17 cellular contexts compared by ENCODE assay signal in the genomic region with DNA sequence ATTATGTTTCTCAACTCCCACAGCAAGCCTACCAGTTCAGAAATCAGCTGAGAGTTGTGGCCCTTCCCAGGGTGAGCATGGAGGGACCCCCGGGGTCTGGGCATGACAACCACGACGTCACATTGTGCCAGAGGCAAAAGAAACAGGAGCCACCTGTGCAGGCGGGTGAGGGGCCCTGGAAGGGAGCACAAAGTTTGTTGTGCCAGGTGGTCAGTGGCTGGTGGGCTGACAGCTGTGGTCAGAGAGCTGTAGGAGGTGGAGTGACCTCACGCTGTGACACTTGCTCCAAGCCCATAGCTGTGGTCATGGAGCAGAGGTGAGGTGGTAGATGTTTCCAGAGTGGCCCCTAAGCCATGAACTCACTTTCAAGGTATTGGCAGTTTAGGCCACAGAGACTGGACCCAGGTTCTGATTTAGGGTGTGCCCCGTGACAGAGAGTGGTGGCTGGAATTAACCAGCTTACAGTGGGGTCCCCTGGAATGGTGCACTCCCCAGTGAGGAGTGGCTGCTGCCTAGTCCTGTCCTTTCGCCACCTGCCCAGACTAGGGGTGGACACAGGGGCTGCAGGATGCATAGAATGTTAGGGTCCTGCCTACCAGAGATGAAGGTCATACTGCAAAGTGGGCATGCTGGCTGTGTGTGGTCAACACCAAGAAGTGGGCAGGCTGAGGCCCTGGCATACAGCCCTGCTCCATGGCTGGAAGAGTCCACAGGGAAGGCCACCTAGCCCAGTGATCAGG.
DNase-seq lines count a peak whose midpoint lies in the region; ATAC-seq, FAIRE-seq and TF ChIP-seq lines count a peak whose summit lies in the region.
"Had no signal": no experiment of that assay in that cellular context is flagged by ENCODE, and none has a peak within 500 bp of the region (broad histone marks: within the 10 kb centered on the region; RNA-seq: fewer than 3 reads in every experiment).

No MANE protein-coding gene starts in this region.

- H2BK5ac ChIP-seq in neuronal stem cell (ENCODE audit: low read length) = no peak overlapping the region

- H2BK15ac ChIP-seq in neuronal stem cell (ENCODE audit: low read length) = no peak overlapping the region

- H2BK12ac ChIP-seq in neuronal stem cell (ENCODE audit: low read length) = no peak overlapping the region

- H3K27me3 ChIP-seq in bronchial epithelial cell (ENCODE audit: control insufficient read depth, insufficient read depth, low read length) (peaks cover 19% of the 10 kb centered on the region), neuronal stem cell (ENCODE audit: control insufficient read depth in 3 of 3, insufficient read depth in 3 of 3, low read depth in 1 of 3, low read length in 3 of 3) (no peaks in the 10 kb centered on the region), ascending aorta (no peaks in the 10 kb centered on the region)
- H3K27me3 ChIP-seq: BE2C had no signal

- no peak overlapping the region for H2BK120ac ChIP-seq in neuronal stem cell (ENCODE audit: low read depth, low read length)

- H3K9me3 ChIP-seq in neuronal stem cell (replicated peaks in 1 of 2; ENCODE audit: control insufficient read depth in 2 of 2, insufficient read depth in 1 of 2, low read depth in 1 of 2, low read length in 2 of 2) (no peaks in the 10 kb centered on the region), ascending aorta (no peaks in the 10 kb centered on the region)
- H3K9me3 ChIP-seq: BE2C had no signal

- no peak overlapping the region for H4K91ac ChIP-seq in neuronal stem cell (ENCODE audit: low read depth, low read length, poor library complexity)

- H3K4me1 ChIP-seq in neuronal stem cell (ENCODE audit: control insufficient read depth in 2 of 2, insufficient read depth in 1 of 2, low read depth in 1 of 2, low read length in 2 of 2) (peaks cover 39 to 51% of the 10 kb centered on the region in 2 donors), ascending aorta (peaks cover 4 to 29% of the 10 kb centered on the region in 2 donors)
- H3K4me1 ChIP-seq: BE2C had no signal

- H3K9ac ChIP-seq in neuronal stem cell (ENCODE audit: low read depth, low read length, poor library complexity) = no peak overlapping the region
- H3K9ac ChIP-seq: GM23248 had no signal

- H3K27ac Mint-ChIP-seq in stimulated activated memory B cell treated with anti-CD40 and anti-IgM and Interleukin-4, amounts not matched to agents 10 μg/mL and 1 μg/mL and 100 μg/mL, for 72 hours = no peak overlapping the region
- H3K27ac Mint-ChIP-seq: CD4-positive, alpha-beta memory T cell had no signal

- ATAC-seq in stimulated activated memory B cell treated with anti-CD40 and anti-IgM and Interleukin-4, amounts not matched to agents 10 μg/mL and 1 μg/mL and 100 μg/mL, for 72 hours = peak; percentile 5
- ATAC-seq: GM12878, HCT116 had no signal

- H3K23ac ChIP-seq in neuronal stem cell (ENCODE audit: low read depth, low read length, poor library complexity) = peak overlapping the region; percentile 16

- no peaks in the 10 kb centered on the region for H3K9me3 Mint-ChIP-seq in stimulated activated memory B cell treated with anti-CD40 and anti-IgM and Interleukin-4, amounts not matched to agents 10 μg/mL and 1 μg/mL and 100 μg/mL, for 72 hours
- H3K9me3 Mint-ChIP-seq: CD4-positive, alpha-beta memory T cell had no signal

- H3K27me3 Mint-ChIP-seq in stimulated activated memory B cell treated with anti-CD40 and anti-IgM and Interleukin-4, amounts not matched to agents 10 μg/mL and 1 μg/mL and 100 μg/mL, for 72 hours = peaks cover 20% of the 10 kb centered on the region

- H3K36me3 ChIP-seq in bronchial epithelial cell (ENCODE audit: control insufficient read depth, insufficient read depth, low read length) (no peaks in the 10 kb centered on the region), neuronal stem cell (replicated peaks in 1 of 2; ENCODE audit: control insufficient read depth in 2 of 2, insufficient read depth in 2 of 2, low read length in 2 of 2) (peaks cover 0 to 10% of the 10 kb centered on the region in 2 donors), ascending aorta (no peaks in the 10 kb centered on the region)
- H3K36me3 ChIP-seq: BE2C had no signal

- H3K79me1 ChIP-seq in neuronal stem cell (ENCODE audit: low read depth, low read length) = peaks cover 26% of the 10 kb centered on the region

- no peak overlapping the region for H3K4me3 Mint-ChIP-seq in stimulated activated memory B cell treated with anti-CD40 and anti-IgM and Interleukin-4, amounts not matched to agents 10 μg/mL and 1 μg/mL and 100 μg/mL, for 72 hours
- H3K4me3 Mint-ChIP-seq: CD4-positive, alpha-beta memory T cell had no signal

- H3K27ac ChIP-seq in neuronal stem cell (replicated peaks; ENCODE audit: low read length) (no peak overlapping the region), ascending aorta (no peak overlapping the region)
- H3K27ac ChIP-seq: C4-2B, GM23248 had no signal

- H2AFZ ChIP-seq in neuronal stem cell (ENCODE audit: low read length) = no peak overlapping the region
- H2AFZ ChIP-seq: GM23248 had no signal

- intact Hi-C loops in ascending aorta (cut with DNase I) = no loop called here

- no CpG with 5 or more reads among the region's 7 CpGs for WGBS in neuronal stem cell (ENCODE audit: extremely low coverage in 2 of 2, insufficient read length in 2 of 2, insufficient replicate concordance in 1 of 2), 2 donors

- TF ChIP-seq CTCF in bronchial epithelial cell (IDR thresholded peaks at IDR 0.05; ENCODE audit: insufficient read depth, low read length, severe bottlenecking) (no peak), ascending aorta (IDR thresholded peaks at IDR 0.05) (no peak)

- H3K4ac ChIP-seq in neuronal stem cell (ENCODE audit: low read length) = no peak overlapping the region

- H3K18ac ChIP-seq in neuronal stem cell (ENCODE audit: low read length) = no peak overlapping the region

- H3K36me3 Mint-ChIP-seq in stimulated activated memory B cell treated with anti-CD40 and anti-IgM and Interleukin-4, amounts not matched to agents 10 μg/mL and 1 μg/mL and 100 μg/mL, for 72 hours = no peaks in the 10 kb centered on the region
- H3K36me3 Mint-ChIP-seq: CD4-positive, alpha-beta memory T cell had no signal

- FAIRE-seq in bronchial epithelial cell (lab: Jason Lieb, UNC) (peak; percentile 7), frontal cortex (lab: Jason Lieb, UNC) (no peak)
- FAIRE-seq: A204.1, GM12878, GM18507, H54 had no signal

- DNase-seq in NCI-H69 (lab: John Stamatoyannopoulos, UW) (peak; percentile 14), bronchial epithelial cell (ENCODE audit: low read depth) (no peak), neuronal stem cell (ENCODE audit: low spot score) (no peak), frontal cortex (ENCODE audit: low spot score in 2 of 2) (no peak), ascending aorta (ENCODE audit: low spot score in 2 of 2) (no peak)
- DNase-seq in activated CD8-positive, alpha-beta memory T cell treated with anti-CD3 and anti-CD28 coated beads, Interleukin-2, amount 50 U/mL, for 4 hours = no peak
- DNase-seq: BE2C; CD4-positive, alpha-beta memory T cell; DMS79; GM23248 had no signal

- no peak overlapping the region for H3K4me2 ChIP-seq in neuronal stem cell (ENCODE audit: insufficient read depth, low read length, poor library complexity, severe bottlenecking)

- no peak overlapping the region for H3K4me3 ChIP-seq in bronchial epithelial cell (ENCODE audit: low read depth, low read length)
- H3K4me3 ChIP-seq in neuronal stem cell (ENCODE audit: low read length in 2 of 2) = no peak overlapping the region
- no peak overlapping the region for H3K4me3 ChIP-seq in ascending aorta
- H3K4me3 ChIP-seq: GM12878, GM23248 had no signal

- peak overlapping the region; percentile 9 for H2AK5ac ChIP-seq in neuronal stem cell (ENCODE audit: low read depth, low read length)

- no peaks in the 10 kb centered on the region for H3K4me1 Mint-ChIP-seq in stimulated activated memory B cell treated with anti-CD40 and anti-IgM and Interleukin-4, amounts not matched to agents 10 μg/mL and 1 μg/mL and 100 μg/mL, for 72 hours

- H3K14ac ChIP-seq in neuronal stem cell (ENCODE audit: low read length) = no peak overlapping the region

- H4K8ac ChIP-seq in neuronal stem cell (ENCODE audit: low read depth, low read length) = no peak overlapping the region
